Comparison of ENCODE assay signal across 18 cellular contexts in genomic region chr12:21881950-21882349, GRCh38. TPM values are rescaled to one million over a fixed set of nuclear protein-coding genes. Genes with fewer than 3 reads are reported as not detected.
DNase-seq lines count a peak whose midpoint lies in the region; ATAC-seq and TF ChIP-seq lines count a peak whose summit lies in the region.
"Had no signal": no experiment of that assay in that cellular context is flagged by ENCODE, and none has a peak within 500 bp of the region (broad histone marks: within the 10 kb centered on the region; RNA-seq: fewer than 3 reads in every experiment).

No MANE protein-coding gene starts in this region.

- H2BK20ac ChIP-seq in H9 (ENCODE audit: low read depth, low read length, poor library complexity, severe bottlenecking) = no peak overlapping the region

- peaks cover 0 to 4% (median 0%) of the 10 kb centered on the region in 4 donors for H3K36me3 ChIP-seq in esophagus muscularis mucosa

- H3K4me1 ChIP-seq in H9 (ENCODE audit: insufficient read depth, low read length) (no peaks in the 10 kb centered on the region), esophagus muscularis mucosa (peaks cover 11 to 39% (median 23%) of the 10 kb centered on the region in 4 donors)

- H3K79me2 ChIP-seq in H9 (ENCODE audit: insufficient read depth, low read length) = no peaks in the 10 kb centered on the region

- H4K20me1 ChIP-seq in H9 (ENCODE audit: control insufficient read depth, insufficient read depth, insufficient read length) = no peaks in the 10 kb centered on the region

- H3K9me3 Mint-ChIP-seq in H9 = no peaks in the 10 kb centered on the region
- H3K9me3 Mint-ChIP-seq: dendritic cell treated with granulocyte-macrophage colony-stimulating factor and Interleukin-4, amounts not matched to agents 40 ng/mL and 50 ng/mL, for 4 days had no signal

- H2BK15ac ChIP-seq in H9 (ENCODE audit: low read depth, low read length) = no peak overlapping the region

- H2BK5ac ChIP-seq in H9 (ENCODE audit: insufficient read length, low read length) = no peak overlapping the region

- no peak overlapping the region for H3K56ac ChIP-seq in H9 (ENCODE audit: insufficient read length, low read depth, low read length)

- no peak overlapping the region for H3K14ac ChIP-seq in H9 (ENCODE audit: insufficient read depth, low read length)

- H3K36me3 Mint-ChIP-seq in H9 (ENCODE audit: insufficient read depth in 1 of 3, low read depth in 3 of 3) = no peaks in the 10 kb centered on the region
- H3K36me3 Mint-ChIP-seq: CD4-positive, CD25-positive, alpha-beta regulatory T cell; memory B cell; natural killer cell; stimulated activated naive B cell treated with anti-CD40 and anti-IgM and Interleukin-4, amounts not matched to agents 10 μg/mL and 1 μg/mL and 100 μg/mL, for 72 hours had no signal

- TF ChIP-seq POLR2A in esophagus muscularis mucosa (IDR thresholded peaks at IDR 0.05; ENCODE audit: low read depth) = no peak

- no peak overlapping the region for H3T11ph ChIP-seq in H9 (ENCODE audit: low read length)

- no peak overlapping the region for H2AFZ ChIP-seq in H9 (ENCODE audit: low read length)

- H2BK12ac ChIP-seq in H9 (ENCODE audit: insufficient read length, low read depth, low read length) = no peak overlapping the region

- no peak overlapping the region for H3K4me2 ChIP-seq in H9 (ENCODE audit: insufficient read depth, insufficient read length, low read length)

- H2BK120ac ChIP-seq in H9 (ENCODE audit: low read depth, low read length, poor library complexity, severe bottlenecking) = no peak overlapping the region

- ATAC-seq in HG03354 (IDR thresholded peaks at IDR 0.05; ENCODE audit: poor library complexity, severe bottlenecking, unreplicated experiment) = no peak
- no peak for ATAC-seq in HG02981 (IDR thresholded peaks at IDR 0.05; ENCODE audit: unreplicated experiment)
- ATAC-seq: natural killer cell; stimulated activated naive B cell treated with anti-CD40 and anti-IgM and Interleukin-4, amounts not matched to agents 10 μg/mL and 1 μg/mL and 100 μg/mL, for 72 hours had no signal

- H3K9me3 ChIP-seq in H9 (ENCODE audit: control insufficient read depth, low read depth, low read length) (no peaks in the 10 kb centered on the region), esophagus muscularis mucosa (no peaks in the 10 kb centered on the region)

- H3K27ac Mint-ChIP-seq in H9 = no peak overlapping the region
- H3K27ac Mint-ChIP-seq: CD4-positive, CD25-positive, alpha-beta regulatory T cell; dendritic cell treated with granulocyte-macrophage colony-stimulating factor and Interleukin-4, amounts not matched to agents 40 ng/mL and 50 ng/mL, for 4 days; memory B cell; natural killer cell; stimulated activated naive B cell treated with anti-CD40 and anti-IgM and Interleukin-4, amounts not matched to agents 10 μg/mL and 1 μg/mL and 100 μg/mL, for 72 hours had no signal

- H3K27ac ChIP-seq in H9 (ENCODE audit: insufficient read length, low read depth, low read length) (no peak overlapping the region), esophagus muscularis mucosa (replicated peaks in 1 of 4) (peak overlapping the region; percentile 24 to 63 (median 54))
- H3K27ac ChIP-seq: RWPE1 had no signal

- no peak overlapping the region for H4K91ac ChIP-seq in H9 (ENCODE audit: insufficient read length, low read depth, low read length)

- H4K5ac ChIP-seq in H9 (ENCODE audit: insufficient read length, low read depth, low read length) = no peak overlapping the region

- TF ChIP-seq EP300 in esophagus muscularis mucosa (IDR thresholded peaks at IDR 0.05) = no peak

- intact Hi-C loops in esophagus muscularis mucosa (cut with DNase I) = no loop called here

- no peak overlapping the region for H3K4me3 ChIP-seq in esophagus muscularis mucosa

- no peaks in the 10 kb centered on the region for H3K27me3 ChIP-seq in H9 (ENCODE audit: insufficient read depth, low read length)
- H3K27me3 ChIP-seq in esophagus muscularis mucosa = no peaks in the 10 kb centered on the region

- H3K4ac ChIP-seq in H9 (ENCODE audit: low read depth, low read length) = no peak overlapping the region

- WGBS in H9 (ENCODE audit: extremely low coverage, insufficient read length, low lambda C conversion rate) = no CpG with 5 or more reads among the region's 4 CpGs
- 28% methylated on average over 4 of the region's 4 CpGs for WGBS in esophagus muscularis mucosa

- H3K27me3 Mint-ChIP-seq in H9 (ENCODE audit: low read depth) = peaks cover 7% of the 10 kb centered on the region
- H3K27me3 Mint-ChIP-seq: dendritic cell treated with granulocyte-macrophage colony-stimulating factor and Interleukin-4, amounts not matched to agents 40 ng/mL and 50 ng/mL, for 4 days; memory B cell; stimulated activated naive B cell treated with anti-CD40 and anti-IgM and Interleukin-4, amounts not matched to agents 10 μg/mL and 1 μg/mL and 100 μg/mL, for 72 hours had no signal

- DNase-seq in H9 (peak; percentile 26), esophagus muscularis mucosa (ENCODE audit: extremely low spot score) (no peak), inferior parietal cortex (ENCODE audit: extremely low spot score) (peak; percentile 21), putamen (ENCODE audit: low spot score) (peak; percentile 49), NCI-H2081 treated with DMSO at 0.1 percent for 48 hours (lab: John Stamatoyannopoulos, UW) (no peak), HuH-7 (ENCODE audit: low spot score) (no peak)
- DNase-seq: activated naive CD4-positive, alpha-beta T cell; CD4-positive, CD25-positive, alpha-beta regulatory T cell; DMS153; natural killer cell; NCI-H1694 treated with DMSO at 0.1 percent for 48 hours; stimulated activated naive B cell treated with anti-CD40 and anti-IgM and Interleukin-4, amounts not matched to agents 10 μg/mL and 1 μg/mL and 100 μg/mL, for 72 hours; trophoblast cell had no signal

- H3K9ac ChIP-seq in H9 (ENCODE audit: extremely low read depth, insufficient read length, low read length) = no peak overlapping the region

- no peak overlapping the region for H4K8ac ChIP-seq in H9 (replicated peaks; ENCODE audit: insufficient read length, low read depth, low read length)

- no peak for TF ChIP-seq CTCF in H9 (conservative IDR thresholded peaks at IDR 0.05)
- no peak for TF ChIP-seq CTCF in esophagus muscularis mucosa (IDR thresholded peaks at IDR 0.05)

- H3K23ac ChIP-seq in H9 (ENCODE audit: insufficient read length, low read depth, low read length) = no peak overlapping the region

- H3K4me1 Mint-ChIP-seq in H9 = no peaks in the 10 kb centered on the region
- H3K4me1 Mint-ChIP-seq: CD4-positive, CD25-positive, alpha-beta regulatory T cell; memory B cell; natural killer cell; stimulated activated naive B cell treated with anti-CD40 and anti-IgM and Interleukin-4, amounts not matched to agents 10 μg/mL and 1 μg/mL and 100 μg/mL, for 72 hours had no signal

- no peak overlapping the region for H3K18ac ChIP-seq in H9 (ENCODE audit: insufficient read length, low read depth, low read length)

- H3K4me3 Mint-ChIP-seq in H9 = no peak overlapping the region
- H3K4me3 Mint-ChIP-seq: CD4-positive, CD25-positive, alpha-beta regulatory T cell; dendritic cell treated with granulocyte-macrophage colony-stimulating factor and Interleukin-4, amounts not matched to agents 40 ng/mL and 50 ng/mL, for 4 days; memory B cell; natural killer cell; stimulated activated naive B cell treated with anti-CD40 and anti-IgM and Interleukin-4, amounts not matched to agents 10 μg/mL and 1 μg/mL and 100 μg/mL, for 72 hours had no signal

- H2AK5ac ChIP-seq in H9 (ENCODE audit: insufficient read length, low read length) = no peak overlapping the region

- H3K79me1 ChIP-seq in H9 (ENCODE audit: insufficient read depth, low read depth, low read length, poor library complexity, severe bottlenecking) = no peaks in the 10 kb centered on the region

- no peaks in the 10 kb centered on the region for H3K23me2 ChIP-seq in H9 (ENCODE audit: insufficient read length, low read depth, low read length, poor library complexity, severe bottlenecking)

RNA-seq across cellular contexts. Expression of gene ABCC9, which starts 59.3 kb away (rescaled TPM):
- total RNA-seq in H9 (2021) = not detected in 2 replicates
- 10 to 100 TPM; 44.1 to 58.6 (median 50.9) TPM for total RNA-seq in esophagus muscularis mucosa
- total RNA-seq: CD4-positive, CD25-positive, alpha-beta regulatory T cell had no signal

Comparison
In these comparisons a context has a peak if more than half of its experiments do, and no peak if none do; other contexts are left out.
1. DNase-seq: peak in H9 (single experiment), inferior parietal cortex (single experiment) and putamen (single experiment); none in esophagus muscularis mucosa (single experiment), NCI-H2081 treated with DMSO at 0.1 percent for 48 hours (single experiment) and HuH-7 (single experiment).
2. RNA of gene ABCC9, which starts 59.3 kb away (total RNA-seq): 44.1 to 58.6 TPM in esophagus muscularis mucosa; not detected in H9; every median in the first group is over 10 times any median in the second.